Comparison of ENCODE assay signal across 15 cellular contexts in the genomic region with DNA sequence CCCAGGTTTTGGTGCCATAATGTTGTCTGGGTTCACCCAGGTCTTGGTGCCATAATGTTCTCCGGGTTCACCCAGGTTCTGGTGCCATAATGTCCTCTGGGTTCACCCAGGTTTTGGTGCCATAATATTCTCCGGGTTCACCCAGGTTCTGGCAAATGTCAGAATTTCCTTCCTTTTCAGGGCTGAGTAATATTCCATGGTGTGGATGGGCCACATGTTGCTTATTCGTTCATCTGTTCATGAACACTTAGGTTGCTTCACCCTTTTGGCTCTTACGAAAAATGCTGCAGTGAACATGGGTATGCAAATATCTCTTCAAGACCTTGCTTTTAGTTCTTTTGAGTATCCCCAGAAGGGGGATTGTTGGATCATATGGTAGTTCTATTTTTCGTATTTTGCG. TPM values are rescaled to one million over a fixed set of nuclear protein-coding genes. Genes with fewer than 3 reads are reported as not detected.
DNase-seq lines count a peak whose midpoint lies in the region; ATAC-seq and TF ChIP-seq lines count a peak whose summit lies in the region.
"Had no signal": no experiment of that assay in that cellular context is flagged by ENCODE, and none has a peak within 500 bp of the region (broad histone marks: within the 10 kb centered on the region; RNA-seq: fewer than 3 reads in every experiment).

No MANE protein-coding gene starts in this region.

- H4K20me1 ChIP-seq in DND-41 (ENCODE audit: insufficient read depth, low read length) (no peaks in the 10 kb centered on the region), MM.1S (ENCODE audit: insufficient read depth, low read length) (no peaks in the 10 kb centered on the region)

- no peaks in the 10 kb centered on the region for H3K27me3 Mint-ChIP-seq in activated CD4-positive, alpha-beta T cell treated with anti-CD3 and anti-CD28 coated beads, Interleukin-2, amount 10 ng/mL, durations not matched to agents 7 days and 5 days
- H3K27me3 Mint-ChIP-seq in central memory CD8-positive, alpha-beta T cell: no peaks in the 10 kb centered on the region
- H3K27me3 Mint-ChIP-seq: CD4-positive, alpha-beta memory T cell had no signal

- peak overlapping the region; percentile 85 for H3K27ac ChIP-seq in DND-41 (ENCODE audit: low read length)
- H3K27ac ChIP-seq in HL-60 (replicated peaks): peak overlapping the region; percentile 47
- H3K27ac ChIP-seq in MM.1S (ENCODE audit: low read length): no peak overlapping the region
- H3K27ac ChIP-seq: A549, C4-2B had no signal

- no peaks in the 10 kb centered on the region for H3K9me2 ChIP-seq in MM.1S (replicated peaks; ENCODE audit: insufficient read depth, low read length)

- no peaks in the 10 kb centered on the region for H3K27me3 ChIP-seq in DND-41 (ENCODE audit: insufficient read depth, low read length, poor library complexity)
- H3K27me3 ChIP-seq in HL-60 (ENCODE audit: insufficient read depth, poor library complexity, severe bottlenecking): no peaks in the 10 kb centered on the region
- H3K27me3 ChIP-seq in MM.1S (replicated peaks; ENCODE audit: insufficient read depth, low read length): no peaks in the 10 kb centered on the region
- H3K27me3 ChIP-seq: BE2C had no signal

- POLR2A ChIA-PET in activated CD4-positive, alpha-beta T cell treated with anti-CD3 and anti-CD28 coated beads, Interleukin-2, amount 10 ng/mL, durations not matched to agents 7 days and 5 days (lab: Charles Lee): no interaction called here

- TF ChIP-seq CTCF in DND-41 (IDR thresholded peaks at IDR 0.05; ENCODE audit: borderline replicate concordance, extremely low read depth, low read length, poor library complexity, severe bottlenecking) (no peak), HL-60 (IDR thresholded peaks at IDR 0.05; ENCODE audit: insufficient read depth, low read length) (no peak), MM.1S (IDR thresholded peaks at IDR 0.05; ENCODE audit: low read length) (no peak)

- H3K4me3 Mint-ChIP-seq in activated CD4-positive, alpha-beta T cell treated with anti-CD3 and anti-CD28 coated beads, Interleukin-2, amount 10 ng/mL, durations not matched to agents 7 days and 5 days: no peak overlapping the region
- peak overlapping the region; percentile 23 for H3K4me3 Mint-ChIP-seq in central memory CD8-positive, alpha-beta T cell

- H3K4me3 ChIP-seq in DND-41 (ENCODE audit: low read depth in 1 of 2, low read length in 2 of 2) (no peak overlapping the region), HL-60 (replicated peaks; ENCODE audit: insufficient read depth, low read length) (no peak overlapping the region), MM.1S (ENCODE audit: low read length) (no peak overlapping the region)
- H3K4me3 ChIP-seq: A549, HAP-1 had no signal

- H3K9ac ChIP-seq in DND-41 (ENCODE audit: low read depth, low read length): no peak overlapping the region
- no peak overlapping the region for H3K9ac ChIP-seq in MM.1S (ENCODE audit: low read length)

- peaks cover 23% of the 10 kb centered on the region for H3K4me1 Mint-ChIP-seq in activated CD4-positive, alpha-beta T cell treated with anti-CD3 and anti-CD28 coated beads, Interleukin-2, amount 10 ng/mL, durations not matched to agents 7 days and 5 days
- peaks cover 12% of the 10 kb centered on the region for H3K4me1 Mint-ChIP-seq in central memory CD8-positive, alpha-beta T cell

- H3K4me2 ChIP-seq in DND-41 (ENCODE audit: insufficient read depth, low read length) (no peak overlapping the region), MM.1S (ENCODE audit: low read depth, low read length) (no peak overlapping the region)
- H3K4me2 ChIP-seq: A549 had no signal

- peaks cover 5% of the 10 kb centered on the region for H3K36me3 Mint-ChIP-seq in activated CD4-positive, alpha-beta T cell treated with anti-CD3 and anti-CD28 coated beads, Interleukin-2, amount 10 ng/mL, durations not matched to agents 7 days and 5 days (ENCODE audit: low read depth)
- H3K36me3 Mint-ChIP-seq in central memory CD8-positive, alpha-beta T cell (ENCODE audit: insufficient read depth): peaks cover 4% of the 10 kb centered on the region
- H3K36me3 Mint-ChIP-seq: CD4-positive, alpha-beta memory T cell had no signal

- H3K9me3 Mint-ChIP-seq in activated CD4-positive, alpha-beta T cell treated with anti-CD3 and anti-CD28 coated beads, Interleukin-2, amount 10 ng/mL, durations not matched to agents 7 days and 5 days: peaks cover 3% of the 10 kb centered on the region
- no peaks in the 10 kb centered on the region for H3K9me3 Mint-ChIP-seq in central memory CD8-positive, alpha-beta T cell
- H3K9me3 Mint-ChIP-seq: HFFc6 had no signal

- CTCF ChIA-PET in activated CD4-positive, alpha-beta T cell treated with anti-CD3 and anti-CD28 coated beads, Interleukin-2, amount 10 ng/mL, durations not matched to agents 7 days and 5 days (lab: Charles Lee): no interaction called here

- peaks cover 18% of the 10 kb centered on the region for H3K36me3 ChIP-seq in DND-41 (ENCODE audit: insufficient read depth, low read length)
- no peaks in the 10 kb centered on the region for H3K36me3 ChIP-seq in MM.1S (replicated peaks; ENCODE audit: insufficient read depth, low read length)
- H3K36me3 ChIP-seq: HAP-1 had no signal

- no peak for DNase-seq in activated CD4-positive, alpha-beta T cell treated with anti-CD3 and anti-CD28 coated beads, Interleukin-2, amount 10 ng/mL, durations not matched to agents 7 days and 5 days
- no peak for DNase-seq in activated CD4-positive, alpha-beta T cell treated with anti-CD3 and anti-CD28 coated beads for 1 hour
- DNase-seq in DND-41 (no peak), HL-60 (ENCODE audit: low read depth in 1 of 2, low spot score in 1 of 2) (no peak), MM.1S (no peak)
- no peak for DNase-seq in central memory CD8-positive, alpha-beta T cell (ENCODE audit: low spot score in 2 of 2)
- DNase-seq in stimulated activated CD8-positive, alpha-beta memory T cell treated with anti-CD3 and anti-CD28 coated beads, Interleukin-4, amount 100 ng/mL, for 48 hours: no peak
- DNase-seq: BE2C, COR-L47, DMS79 treated with DMSO at 0.1 percent for 48 hours, HFFc6 had no signal

- H3K9me3 ChIP-seq in DND-41 (ENCODE audit: insufficient read depth, low read length, severe bottlenecking): no peaks in the 10 kb centered on the region
- H3K9me3 ChIP-seq in MM.1S (replicated peaks; ENCODE audit: insufficient read depth, low read length): no peaks in the 10 kb centered on the region
- H3K9me3 ChIP-seq: A549, BE2C, HAP-1 had no signal

- H3K79me2 ChIP-seq in DND-41 (ENCODE audit: insufficient read depth, low read length) (peaks cover 78% of the 10 kb centered on the region), MM.1S (ENCODE audit: low read length) (no peaks in the 10 kb centered on the region)

- no peaks in the 10 kb centered on the region for H3F3A ChIP-seq in MM.1S (ENCODE audit: insufficient read depth, low read length)

- peak overlapping the region; percentile 60 for H3K27ac Mint-ChIP-seq in activated CD4-positive, alpha-beta T cell treated with anti-CD3 and anti-CD28 coated beads, Interleukin-2, amount 10 ng/mL, durations not matched to agents 7 days and 5 days
- H3K27ac Mint-ChIP-seq in central memory CD8-positive, alpha-beta T cell (ENCODE audit: low read depth): no peak overlapping the region
- H3K27ac Mint-ChIP-seq: HFFc6 had no signal

- H3K4me1 ChIP-seq in DND-41 (ENCODE audit: insufficient read depth, low read length) (peaks cover 77% of the 10 kb centered on the region), MM.1S (ENCODE audit: low read length) (no peaks in the 10 kb centered on the region)
- H3K4me1 ChIP-seq: A549, HAP-1 had no signal

- no peak for ATAC-seq in DND-41 (ENCODE audit: insufficient read depth, low read depth)
- ATAC-seq in central memory CD8-positive, alpha-beta T cell (replicated peaks; ENCODE audit: extremely low read depth, poor library complexity, severe bottlenecking): no peak
- ATAC-seq: A549 had no signal

- H2AFZ ChIP-seq in DND-41 (ENCODE audit: low read depth, low read length): no peak overlapping the region
- no peak overlapping the region for H2AFZ ChIP-seq in MM.1S (ENCODE audit: low read length)

RNA-seq across cellular contexts. Expression of a gene that starts 15.1 kb away (rescaled TPM):
- 10 to 100 TPM; 40.8 to 43.2 TPM for total RNA-seq in activated CD4-positive, alpha-beta T cell treated with anti-CD3 and anti-CD28 coated beads, Interleukin-2, amount 10 ng/mL, durations not matched to agents 7 days and 5 days
